ENCODE assay signal across 1 cellular context in the genomic region with DNA sequence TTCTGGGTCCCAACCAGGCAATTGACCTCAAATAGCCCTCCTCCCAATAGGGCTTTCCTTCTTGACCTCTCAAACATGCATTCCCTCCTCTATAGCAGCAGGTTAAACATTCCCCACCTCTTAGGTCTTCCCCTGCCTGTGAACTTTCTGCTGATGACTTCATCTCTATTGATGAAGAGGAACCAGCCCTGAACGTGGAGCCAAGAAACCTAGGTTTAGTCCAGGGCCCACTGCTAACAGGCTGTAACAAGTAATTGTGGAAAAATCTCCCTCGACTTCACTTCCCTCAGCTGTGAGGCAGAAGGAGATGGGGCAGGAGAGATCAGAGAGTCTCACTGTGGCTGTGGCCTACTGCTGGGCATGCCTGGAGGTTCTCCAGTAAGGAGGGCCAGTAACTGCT.
TF ChIP-seq lines count a peak whose summit lies in the region.

No MANE protein-coding gene starts in this region.

TF ChIP-seq in endothelial cell of umbilical vein, 7 proteins besides CTCF, POLR2A, EP300 and RAD21:
- no peak for TF ChIP-seq MYC (IDR thresholded peaks at IDR 0.05; ENCODE audit: low read depth, low read length)
- no peak for TF ChIP-seq EZH2 (IDR thresholded peaks at IDR 0.05; ENCODE audit: borderline replicate concordance, low read depth, low read length, severe bottlenecking)
- TF ChIP-seq GATA2 (IDR thresholded peaks at IDR 0.05; ENCODE audit: insufficient read depth, insufficient read length, low read depth, low read length): no peak
- no peak for TF ChIP-seq POLR2AphosphoS5 (IDR thresholded peaks at IDR 0.05; ENCODE audit: insufficient read depth, low read depth, low read length)
- no peak for TF ChIP-seq JUN (IDR thresholded peaks at IDR 0.05; ENCODE audit: borderline replicate concordance, insufficient read depth, insufficient read length, low read depth)
- no peak for TF ChIP-seq FOS (IDR thresholded peaks at IDR 0.05; ENCODE audit: borderline replicate concordance, insufficient read depth, low read length)
- no peak for TF ChIP-seq MAX (IDR thresholded peaks at IDR 0.05; ENCODE audit: insufficient read depth, insufficient read length)
